ENCODE assay signal across 18 cellular contexts in the genomic region with DNA sequence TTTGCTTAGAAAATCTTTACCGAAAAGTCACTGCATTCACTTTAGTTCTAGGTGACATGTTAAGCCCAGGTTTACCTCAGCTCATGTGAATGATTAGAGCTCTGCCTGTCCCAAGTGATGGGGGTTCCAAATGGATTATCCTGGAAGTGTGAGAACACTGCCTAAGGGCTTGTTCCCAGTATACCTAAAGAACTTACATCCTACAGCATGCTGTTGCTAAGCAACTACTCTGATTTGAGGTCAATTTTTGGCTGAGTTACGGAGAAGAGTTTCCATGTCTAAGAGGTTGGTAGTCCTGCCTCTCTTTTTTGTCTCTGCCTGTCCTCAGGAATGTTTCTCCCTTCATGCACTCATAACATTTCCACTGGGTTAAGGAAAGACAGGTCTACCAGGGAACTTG.
DNase-seq lines count a peak whose midpoint lies in the region; ATAC-seq, FAIRE-seq and TF ChIP-seq lines count a peak whose summit lies in the region.
"Had no signal": no experiment of that assay in that cellular context is flagged by ENCODE, and none has a peak within 500 bp of the region (broad histone marks: within the 10 kb centered on the region; RNA-seq: fewer than 3 reads in every experiment).

No MANE protein-coding gene starts in this region.

- H4K5ac ChIP-seq in H1 (ENCODE audit: insufficient read length, low read depth, low read length) = no peak overlapping the region

- ATAC-seq in HepG2 (no peak), right lobe of liver (no peak)
- ATAC-seq: CD8-positive, alpha-beta T cell; GM12878; HCT116 had no signal

- H3K27ac ChIP-seq in HepG2 (ENCODE audit: extremely low read length, insufficient read depth, low read length) (peak overlapping the region; percentile 93), right lobe of liver (no peak overlapping the region), H1 (ENCODE audit: low read depth, low read length) (no peak overlapping the region)
- H3K27ac ChIP-seq: C4-2B, GM23248 had no signal

- DNase-seq in HepG2 (ENCODE audit: low spot score) (no peak), right lobe of liver (no peak), H1 (ENCODE audit: low read depth in 1 of 2, low spot score in 2 of 2) (no peak), progenitor cell of endocrine pancreas (ENCODE audit: low spot score, unreplicated experiment) (no peak), KBM-7 (no peak)
- DNase-seq in activated effector memory CD4-positive, alpha-beta T cell treated with anti-CD3 and anti-CD28 coated beads, Interleukin-2, amount 50 U/mL, for 16 hours = no peak
- DNase-seq: CD4-positive, CD25-positive, alpha-beta regulatory T cell; CD8-positive, alpha-beta T cell; DMS 273 treated with DMSO at 0.1 percent for 48 hours; DMS79; EL; GDM1; GM23248; H9 had no signal

- H2BK15ac ChIP-seq in H1 (ENCODE audit: low read length) = no peak overlapping the region

- no peak overlapping the region for H2BK5ac ChIP-seq in H1 (ENCODE audit: low read depth, low read length)

- H3K9ac ChIP-seq in HepG2 (ENCODE audit: insufficient read depth, low read depth, low read length) = no peak overlapping the region
- no peak overlapping the region for H3K9ac ChIP-seq in H1 (replicated peaks in 1 of 4; ENCODE audit: extremely low read depth in 1 of 4, low read depth in 3 of 4, low read length in 3 of 4)
- H3K9ac ChIP-seq: GM23248 had no signal

- H3K79me2 ChIP-seq in HepG2 (ENCODE audit: insufficient read depth, low read length) (peaks cover 10% of the 10 kb centered on the region), H1 (ENCODE audit: control insufficient read depth in 1 of 2, insufficient read depth in 2 of 2, low read length in 2 of 2) (no peaks in the 10 kb centered on the region)

- no peak overlapping the region for H2BK120ac ChIP-seq in H1 (replicated peaks; ENCODE audit: low read depth, low read length)

- BruUV-seq in HepG2 (replicated peaks; lab: Mats Ljungman, UMichigan) = no TSS peak

- H4K91ac ChIP-seq in H1 (replicated peaks; ENCODE audit: insufficient read length, low read length) = no peak overlapping the region

- H3K27ac Mint-ChIP-seq in progenitor cell of endocrine pancreas = peak overlapping the region; percentile 56
- H3K27ac Mint-ChIP-seq: CD4-positive, CD25-positive, alpha-beta regulatory T cell; CD8-positive, alpha-beta T cell; H9 had no signal

- H3K23ac ChIP-seq in H1 (ENCODE audit: insufficient read length) = no peak overlapping the region

- intact Hi-C loops in HepG2 (cut with micrococcal nuclease; ENCODE audit: unreplicated experiment) (no loop called here), right lobe of liver (cut with DNase I) (no loop called here)

- H2AFZ ChIP-seq in HepG2 (ENCODE audit: low read length) (no peak overlapping the region), H1 (ENCODE audit: low read length) (0 out of 2 replicates have a peak overlapping the region, but pooled peaks have one; percentile 40)
- H2AFZ ChIP-seq: GM23248 had no signal

- H3K27me3 ChIP-seq in HepG2 (ENCODE audit: control insufficient read depth in 1 of 2, insufficient read depth in 2 of 2, low read length in 2 of 2) (no peaks in the 10 kb centered on the region), right lobe of liver (no peaks in the 10 kb centered on the region), H1 (replicated peaks in 1 of 4; ENCODE audit: control insufficient read depth in 3 of 4, extremely low read depth in 1 of 4, insufficient read depth in 3 of 4, low read length in 3 of 4) (peaks cover 0 to 1% (median 0%) of the 10 kb centered on the region in 4 experiments; a peak in 1 of 7 replicates)

- H3K4me3 Mint-ChIP-seq in progenitor cell of endocrine pancreas (ENCODE audit: low read depth) = no peak overlapping the region
- H3K4me3 Mint-ChIP-seq: CD4-positive, CD25-positive, alpha-beta regulatory T cell; CD8-positive, alpha-beta T cell; H9 had no signal

- peaks cover 12% of the 10 kb centered on the region; the same call in 1 of the 2 replicates for H3K9me3 ChIP-seq in HepG2 (ENCODE audit: low read length)
- no peaks in the 10 kb centered on the region for H3K9me3 ChIP-seq in right lobe of liver
- no peaks in the 10 kb centered on the region for H3K9me3 ChIP-seq in H1 (ENCODE audit: insufficient read depth in 2 of 2, low read depth in 1 of 2, low read length in 1 of 2)

- H4K20me1 ChIP-seq in HepG2 (ENCODE audit: insufficient read depth, low read length) = no peaks in the 10 kb centered on the region
- no peaks in the 10 kb centered on the region for H4K20me1 ChIP-seq in H1 (replicated peaks in 1 of 2; ENCODE audit: control insufficient read depth in 1 of 2, insufficient read depth in 2 of 2, low read length in 2 of 2)

- no peak overlapping the region for H4K8ac ChIP-seq in H1 (ENCODE audit: extremely low read depth, insufficient read depth, low read length)

- peaks cover 55% of the 10 kb centered on the region for H3K4me1 ChIP-seq in HepG2 (ENCODE audit: insufficient read depth, low read length)
- peaks cover 0 to 10% (median 0%) of the 10 kb centered on the region in 4 donors for H3K4me1 ChIP-seq in right lobe of liver
- H3K4me1 ChIP-seq in H1 (replicated peaks in 1 of 4; ENCODE audit: control insufficient read depth in 3 of 4, insufficient read depth in 4 of 4, low read length in 3 of 4) = no peaks in the 10 kb centered on the region

- TF ChIP-seq RAD21 in HepG2 (CRISPR knock-in tag; IDR thresholded peaks at IDR 0.05) = no peak
- TF ChIP-seq RAD21 in H1 (IDR thresholded peaks at IDR 0.05 in 1 of 2, conservative IDR thresholded peaks at IDR 0.05 in 1 of 2; ENCODE audit: low read depth in 2 of 2, low read length in 2 of 2) = no peak

- TF ChIP-seq EP300 in HepG2 (IDR thresholded peaks at IDR 0.05; ENCODE audit: low read depth in 2 of 2, low read length in 2 of 2) = no peak
- TF ChIP-seq EP300 in HepG2 (CRISPR knock-in tag; IDR thresholded peaks at IDR 0.05; ENCODE audit: borderline replicate concordance) = no peak
- TF ChIP-seq EP300 in H1 (IDR thresholded peaks at IDR 0.05; ENCODE audit: borderline replicate concordance in 1 of 2, low read depth in 2 of 2, low read length in 2 of 2) = no peak

- TF ChIP-seq POLR2A in HepG2 (IDR thresholded peaks at IDR 0.05; ENCODE audit: insufficient read depth in 1 of 2, low read depth in 2 of 2, low read length in 2 of 2) (no peak), right lobe of liver (IDR thresholded peaks at IDR 0.05) (no peak), H1 (IDR thresholded peaks at IDR 0.05; ENCODE audit: control extremely low read depth in 1 of 2, low read depth in 2 of 2, low read length in 2 of 2) (no peak)

- H3K9me3 Mint-ChIP-seq in progenitor cell of endocrine pancreas (ENCODE audit: low read depth) = peaks cover 42% of the 10 kb centered on the region

- H3K14ac ChIP-seq in H1 (ENCODE audit: insufficient read length) = no peak overlapping the region

- CTCF ChIA-PET in HepG2 (lab: Yijun Ruan, JAX; ENCODE audit: low intra/inter-chr PET ratio, low total read pairs) (no interaction called here), H1 (lab: Charles Lee; ENCODE audit: partially characterized antibody) (interaction anchor here (0.6 to 0.8 kb wide), 2 partner anchors 32 to 287 kb away, joined by 3 read pairs; no protein-coding TSS in a partner anchor)

- H3K18ac ChIP-seq in H1 (ENCODE audit: extremely low read depth, low read length) = no peak overlapping the region

- POLR2A ChIA-PET in HepG2 (lab: Yijun Ruan, JAX) = interaction anchor here (2.5 to 2.7 kb wide), 2 partner anchors 78 to 213 kb away, joined by 10 to 12 read pairs; a partner anchor contains a TSS
- POLR2A ChIA-PET in H1 (lab: Charles Lee; ENCODE audit: partially characterized antibody) = interaction anchor here (0.7 kb wide), 1 partner anchor 57 kb away, joined by 3 read pairs; no protein-coding TSS in a partner anchor

- no peaks in the 10 kb centered on the region for H3K79me1 ChIP-seq in H1 (ENCODE audit: low read depth, low read length)

- H3K23me2 ChIP-seq in H1 (ENCODE audit: low read depth, low read length) = no peaks in the 10 kb centered on the region

- H3K36me3 ChIP-seq in HepG2 (replicated peaks in 1 of 2; ENCODE audit: control insufficient read depth in 1 of 2, insufficient read depth in 2 of 2, low read length in 2 of 2) (no peaks in the 10 kb centered on the region), right lobe of liver (no peaks in the 10 kb centered on the region), H1 (ENCODE audit: control insufficient read depth in 2 of 4, insufficient read depth in 4 of 4, low read length in 3 of 4) (no peaks in the 10 kb centered on the region)

- no peak for TF ChIP-seq CTCF in HepG2 (CRISPR knock-in tag; IDR thresholded peaks at IDR 0.05)
- TF ChIP-seq CTCF in right lobe of liver (IDR thresholded peaks at IDR 0.05) = no peak
- TF ChIP-seq CTCF in H1 (IDR thresholded peaks at IDR 0.05; ENCODE audit: control extremely low read depth in 1 of 3, insufficient read depth in 1 of 3, low read depth in 1 of 3, low read length in 3 of 3) = no peak
- no peak for TF ChIP-seq CTCF in progenitor cell of endocrine pancreas (IDR thresholded peaks at IDR 0.05; ENCODE audit: unreplicated experiment)

- H3K36me3 Mint-ChIP-seq in progenitor cell of endocrine pancreas (ENCODE audit: insufficient read depth) = peaks cover 38% of the 10 kb centered on the region
- H3K36me3 Mint-ChIP-seq: CD4-positive, CD25-positive, alpha-beta regulatory T cell; CD8-positive, alpha-beta T cell had no signal

- no peak overlapping the region for H3K4ac ChIP-seq in H1 (replicated peaks; ENCODE audit: insufficient read length, low read depth, low read length)

- in situ Hi-C loops in HepG2 (cut with HindIII; ENCODE audit: extremely low pct_ligation_motif_present, low pct_unique_long_range_greater_than_20kb) (loop anchor here (10.0 kb wide), 1 partner anchor 77 kb away; a partner anchor contains a TSS), KBM-7 (cut with MboI; ENCODE audit: low pct_unique_long_range_greater_than_20kb, low sequenced_read_pairs) (no loop called here)

- H3K4me3 ChIP-seq in HepG2 (replicated peaks in 1 of 3; ENCODE audit: insufficient read depth in 1 of 3, low read depth in 2 of 3, low read length in 3 of 3) (no peak overlapping the region), right lobe of liver (no peak overlapping the region), H1 (ENCODE audit: extremely low read depth in 1 of 4, insufficient read depth in 2 of 4, low read depth in 3 of 4, low read length in 4 of 4) (no peak overlapping the region)
- H3K4me3 ChIP-seq: GM12878, GM23248 had no signal

- no peak overlapping the region for H2AK5ac ChIP-seq in H1 (ENCODE audit: low read depth, low read length)

- H2BK20ac ChIP-seq in H1 (ENCODE audit: low read length) = no peak overlapping the region

- H3K56ac ChIP-seq in H1 (replicated peaks; ENCODE audit: insufficient read length, low read depth, low read length) = no peak overlapping the region

- WGBS in HepG2 (ENCODE audit: low lambda C conversion rate) = 99% methylated on average over 2 of the region's 2 CpGs
- 94% methylated on average over 2 of the region's 2 CpGs for WGBS in right lobe of liver (ENCODE audit: insufficient coverage, low coverage, low lambda C conversion rate, missing lambda C conversion rate)
- 78% methylated on average over 2 of the region's 2 CpGs; no CpG with 5 or more reads in 1 of the 2 experiments for WGBS in H1 (ENCODE audit: extremely low coverage in 1 of 2, insufficient coverage in 1 of 2, insufficient read length in 1 of 2, insufficient replicate concordance in 2 of 2, low coverage in 1 of 2, low lambda C conversion rate in 2 of 2, missing lambda C conversion rate in 1 of 2), 2 experiments

- H3K27me3 Mint-ChIP-seq in progenitor cell of endocrine pancreas = no peaks in the 10 kb centered on the region
- H3K27me3 Mint-ChIP-seq: CD4-positive, CD25-positive, alpha-beta regulatory T cell had no signal

- FAIRE-seq in HepG2 (lab: Jason Lieb, UNC) (no peak), H1 (lab: Jason Lieb, UNC) (no peak)
- FAIRE-seq: D721Med, GM12878 had no signal

- H2BK12ac ChIP-seq in H1 (ENCODE audit: low read depth, low read length) = no peak overlapping the region

- H3K4me1 Mint-ChIP-seq in progenitor cell of endocrine pancreas (ENCODE audit: low read depth) = peaks cover 26% of the 10 kb centered on the region

- H3K4me2 ChIP-seq in HepG2 (ENCODE audit: low read depth, low read length) = no peak overlapping the region
- no peak overlapping the region for H3K4me2 ChIP-seq in H1 (ENCODE audit: insufficient read depth in 1 of 2, low read depth in 2 of 2, low read length in 2 of 2)
